ENCODE assay signal across 1 cellular context in genomic region chr21:17590443-17590842, GRCh38.
TF ChIP-seq lines count a peak whose summit lies in the region.

No MANE protein-coding gene starts in this region.

TF ChIP-seq in GM12878, 131 proteins besides CTCF, POLR2A, EP300 and RAD21 (continued from another document):
- no peak for TF ChIP-seq ELK1 (IDR thresholded peaks at IDR 0.05; ENCODE audit: low read depth, low read length)
- TF ChIP-seq ZBTB11 (CRISPR knock-in tag; IDR thresholded peaks at IDR 0.05): no peak
